ENCODE assay signal across 1 cellular context in genomic region chr2:6228251-6228650, GRCh38.
TF ChIP-seq lines count a peak whose summit lies in the region.

No MANE protein-coding gene starts in this region.

TF ChIP-seq in HepG2, 621 proteins besides CTCF, POLR2A, EP300 and RAD21 (continued from another document):
- TF ChIP-seq HNRNPK (IDR thresholded peaks at IDR 0.05; ENCODE audit: low read depth, low read length, poor library complexity, severe bottlenecking) (peak; percentile 97), ZNF558 (CRISPR knock-in tag; IDR thresholded peaks at IDR 0.05; ENCODE audit: borderline replicate concordance) (no peak), MYNN (CRISPR knock-in tag; IDR thresholded peaks at IDR 0.05; ENCODE audit: low read depth) (no peak)
